In genomic region chr12:121598672-121599287, GRCh38 we compare ENCODE assay signal across 24 cellular contexts. TPM values are rescaled to one million over a fixed set of nuclear protein-coding genes. Genes with fewer than 3 reads are reported as not detected.
DNase-seq lines count a peak whose midpoint lies in the region; TF ChIP-seq lines count a peak whose summit lies in the region.
"Had no signal": no experiment of that assay in that cellular context is flagged by ENCODE, and none has a peak within 500 bp of the region (broad histone marks: within the 10 kb centered on the region; RNA-seq: fewer than 3 reads in every experiment).

No MANE protein-coding gene starts in this region.

- no peak overlapping the region for H3K9ac ChIP-seq in H9 (ENCODE audit: extremely low read depth, insufficient read length, low read length)
- H3K9ac ChIP-seq in SK-N-MC (ENCODE audit: insufficient read length) = no peak overlapping the region
- H3K9ac ChIP-seq in liver (ENCODE audit: low read depth in 1 of 2, low read length in 2 of 2) = no peak overlapping the region
- H3K9ac ChIP-seq in mammary epithelial cell (ENCODE audit: insufficient read depth, low read length) = no peak overlapping the region

- no peaks in the 10 kb centered on the region for H3K23me2 ChIP-seq in H9 (ENCODE audit: insufficient read length, low read depth, low read length, poor library complexity, severe bottlenecking)

- no peak for TF ChIP-seq RAD21 in liver (IDR thresholded peaks at IDR 0.05)

- H2AFZ ChIP-seq in H9 (ENCODE audit: low read length) (no peak overlapping the region), mammary epithelial cell (ENCODE audit: low read depth, low read length) (no peak overlapping the region)

- H3K4me3 Mint-ChIP-seq in H9 (no peak overlapping the region), progenitor cell of endocrine pancreas (ENCODE audit: low read depth) (no peak overlapping the region)
- H3K4me3 Mint-ChIP-seq: activated naive CD8-positive, alpha-beta T cell treated with anti-CD3 and anti-CD28 coated beads, Interleukin-2, amount 10 ng/mL, durations not matched to agents 7 days and 5 days; CD14-positive monocyte; stimulated activated naive B cell treated with anti-CD40 and anti-IgM and Interleukin-4, amounts not matched to agents 10 μg/mL and 1 μg/mL and 100 μg/mL, for 72 hours had no signal

- no peak overlapping the region for H3K4me2 ChIP-seq in H9 (ENCODE audit: insufficient read depth, insufficient read length, low read length)
- H3K4me2 ChIP-seq in mammary epithelial cell (ENCODE audit: insufficient read depth, low read depth, low read length) = no peak overlapping the region

- dilution Hi-C loops in mammary epithelial cell (cut with HindIII; ENCODE audit: low sequenced_read_pairs) = no loop called here

- H3K4me1 Mint-ChIP-seq in H9 = no peaks in the 10 kb centered on the region
- H3K4me1 Mint-ChIP-seq in progenitor cell of endocrine pancreas (ENCODE audit: low read depth) = peaks cover 17% of the 10 kb centered on the region
- H3K4me1 Mint-ChIP-seq: CD14-positive monocyte had no signal

- no peak overlapping the region for H2AK5ac ChIP-seq in H9 (ENCODE audit: insufficient read length, low read length)

- no peak overlapping the region for H3K23ac ChIP-seq in H9 (ENCODE audit: insufficient read length, low read depth, low read length)

- no peaks in the 10 kb centered on the region for H4K20me1 ChIP-seq in H9 (ENCODE audit: control insufficient read depth, insufficient read depth, insufficient read length)
- H4K20me1 ChIP-seq in mammary epithelial cell (ENCODE audit: insufficient read depth, low read length) = no peaks in the 10 kb centered on the region

- H3K79me2 ChIP-seq in H9 (ENCODE audit: insufficient read depth, low read length) (no peaks in the 10 kb centered on the region), mammary epithelial cell (ENCODE audit: insufficient read depth, low read length) (no peaks in the 10 kb centered on the region)

- no peak overlapping the region for H3K4me3 ChIP-seq in SK-N-MC
- H3K4me3 ChIP-seq in liver (ENCODE audit: low read depth in 1 of 3, low read length in 3 of 3) = no peak overlapping the region
- no peak overlapping the region for H3K4me3 ChIP-seq in uterus
- no peak overlapping the region for H3K4me3 ChIP-seq in lower leg skin (ENCODE audit: low read depth, poor library complexity, severe bottlenecking)
- H3K4me3 ChIP-seq in mammary epithelial cell (replicated peaks in 1 of 3; ENCODE audit: insufficient read depth in 1 of 3, low read depth in 2 of 3, low read length in 3 of 3) = no peak overlapping the region
- H3K4me3 ChIP-seq: dorsolateral prefrontal cortex, gastroesophageal sphincter, left lung, suprapubic skin had no signal

- TF ChIP-seq POLR2A in uterus (IDR thresholded peaks at IDR 0.05) (no peak), lower leg skin (IDR thresholded peaks at IDR 0.05) (no peak)

- TF ChIP-seq CTCF in H9 (conservative IDR thresholded peaks at IDR 0.05) = no peak
- no peak for TF ChIP-seq CTCF in liver (IDR thresholded peaks at IDR 0.05; ENCODE audit: low read depth, low read length, missing input control)
- no peak for TF ChIP-seq CTCF in progenitor cell of endocrine pancreas (IDR thresholded peaks at IDR 0.05; ENCODE audit: unreplicated experiment)
- TF ChIP-seq CTCF in uterus (IDR thresholded peaks at IDR 0.05) = no peak
- no peak for TF ChIP-seq CTCF in lower leg skin (IDR thresholded peaks at IDR 0.05)
- TF ChIP-seq CTCF in mammary epithelial cell (conservative IDR thresholded peaks at IDR 0.05 in 1 of 2, IDR thresholded peaks at IDR 0.05 in 1 of 2; ENCODE audit: extremely low read depth in 1 of 2, insufficient read depth in 1 of 2, low read depth in 1 of 2, low read length in 2 of 2) = no peak

- no peaks in the 10 kb centered on the region for H3K9me3 ChIP-seq in H9 (ENCODE audit: control insufficient read depth, low read depth, low read length)
- no peaks in the 10 kb centered on the region for H3K9me3 ChIP-seq in SK-N-MC (ENCODE audit: low read depth, low read length)
- H3K9me3 ChIP-seq in liver (ENCODE audit: control insufficient read depth in 4 of 4, low read length in 3 of 4) = no peaks in the 10 kb centered on the region
- H3K9me3 ChIP-seq in uterus = no peaks in the 10 kb centered on the region
- H3K9me3 ChIP-seq in mammary epithelial cell (replicated peaks; ENCODE audit: insufficient read depth, low read length) = no peaks in the 10 kb centered on the region
- H3K9me3 ChIP-seq: gastroesophageal sphincter, left lung, suprapubic skin had no signal

- H2BK5ac ChIP-seq in H9 (ENCODE audit: insufficient read length, low read length) = no peak overlapping the region

- no peak overlapping the region for H3T11ph ChIP-seq in H9 (ENCODE audit: low read length)

- H3K14ac ChIP-seq in H9 (ENCODE audit: insufficient read depth, low read length) = no peak overlapping the region

- no peaks in the 10 kb centered on the region for H3K79me1 ChIP-seq in H9 (ENCODE audit: insufficient read depth, low read depth, low read length, poor library complexity, severe bottlenecking)

- H3K36me3 ChIP-seq in SK-N-MC (ENCODE audit: insufficient read depth, low read length) (no peaks in the 10 kb centered on the region), liver (ENCODE audit: control insufficient read depth in 4 of 4, insufficient read depth in 3 of 4, low read depth in 1 of 4, low read length in 3 of 4) (no peaks in the 10 kb centered on the region), uterus (no peaks in the 10 kb centered on the region), mammary epithelial cell (ENCODE audit: insufficient read depth, low read length) (no peaks in the 10 kb centered on the region)
- H3K36me3 ChIP-seq: gastroesophageal sphincter, left lung, suprapubic skin had no signal

- intact Hi-C loops in uterus (cut with DNase I; ENCODE audit: low total_unique reads) = no loop called here
- intact Hi-C loops in lower leg skin (cut with DNase I; ENCODE audit: low total_unique reads) = no loop called here
- intact Hi-C loops in mammary epithelial cell (cut with micrococcal nuclease) = no loop called here

- no peak overlapping the region for H4K5ac ChIP-seq in H9 (ENCODE audit: insufficient read length, low read depth, low read length)

- WGBS in H9 (ENCODE audit: extremely low coverage, insufficient read length, low lambda C conversion rate) = no CpG with 5 or more reads among the region's 4 CpGs
- WGBS in liver = 80% methylated on average over 4 of the region's 4 CpGs
- 92% methylated on average over 4 of the region's 4 CpGs for WGBS in lower leg skin, 2 donors
- 81% methylated on average over 4 of the region's 4 CpGs for WGBS in mammary epithelial cell (ENCODE audit: low coverage, missing lambda C conversion rate)

- CTCF ChIA-PET in mammary epithelial cell (lab: Charles Lee; ENCODE audit: low non-redundant PET) = no interaction called here

- H3K9me3 Mint-ChIP-seq in H9 (no peaks in the 10 kb centered on the region), progenitor cell of endocrine pancreas (ENCODE audit: low read depth) (peaks cover 3% of the 10 kb centered on the region)
- H3K9me3 Mint-ChIP-seq: activated naive CD8-positive, alpha-beta T cell treated with anti-CD3 and anti-CD28 coated beads, Interleukin-2, amount 10 ng/mL, durations not matched to agents 7 days and 5 days; CD14-positive monocyte; stimulated activated naive B cell treated with anti-CD40 and anti-IgM and Interleukin-4, amounts not matched to agents 10 μg/mL and 1 μg/mL and 100 μg/mL, for 72 hours had no signal

- H3K4me1 ChIP-seq in H9 (ENCODE audit: insufficient read depth, low read length) (no peaks in the 10 kb centered on the region), liver (ENCODE audit: control insufficient read depth in 4 of 4, insufficient read depth in 4 of 4, low read length in 3 of 4) (no peaks in the 10 kb centered on the region), uterus (no peaks in the 10 kb centered on the region), mammary epithelial cell (ENCODE audit: insufficient read depth, low read length) (no peaks in the 10 kb centered on the region)
- H3K4me1 ChIP-seq: gastroesophageal sphincter, left lung, suprapubic skin had no signal

- no peak overlapping the region for H2BK20ac ChIP-seq in H9 (ENCODE audit: low read depth, low read length, poor library complexity, severe bottlenecking)

- H2BK15ac ChIP-seq in H9 (ENCODE audit: low read depth, low read length) = no peak overlapping the region

- H3K27ac ChIP-seq in H9 (ENCODE audit: insufficient read length, low read depth, low read length) = no peak overlapping the region
- 0 out of 2 replicates have a peak overlapping the region, but pooled peaks have one; percentile 19 for H3K27ac ChIP-seq in SK-N-MC
- no peak overlapping the region for H3K27ac ChIP-seq in liver (ENCODE audit: low read depth in 1 of 2, low read length in 2 of 2)
- H3K27ac ChIP-seq in uterus = no peak overlapping the region
- no peak overlapping the region for H3K27ac ChIP-seq in mammary epithelial cell (ENCODE audit: insufficient read depth, low read depth, low read length)
- H3K27ac ChIP-seq: dorsolateral prefrontal cortex, gastroesophageal sphincter, left lung, suprapubic skin had no signal

- H2BK12ac ChIP-seq in H9 (ENCODE audit: insufficient read length, low read depth, low read length) = no peak overlapping the region

- H3K27me3 Mint-ChIP-seq in H9 (ENCODE audit: low read depth) (no peaks in the 10 kb centered on the region), progenitor cell of endocrine pancreas (no peaks in the 10 kb centered on the region)
- H3K27me3 Mint-ChIP-seq: activated naive CD8-positive, alpha-beta T cell treated with anti-CD3 and anti-CD28 coated beads, Interleukin-2, amount 10 ng/mL, durations not matched to agents 7 days and 5 days; stimulated activated naive B cell treated with anti-CD40 and anti-IgM and Interleukin-4, amounts not matched to agents 10 μg/mL and 1 μg/mL and 100 μg/mL, for 72 hours had no signal

- no peaks in the 10 kb centered on the region for H3K27me3 ChIP-seq in H9 (ENCODE audit: insufficient read depth, low read length)
- H3K27me3 ChIP-seq in liver (ENCODE audit: control insufficient read depth in 4 of 4, insufficient read depth in 4 of 4, low read length in 3 of 4) = no peaks in the 10 kb centered on the region
- no peaks in the 10 kb centered on the region for H3K27me3 ChIP-seq in uterus
- H3K27me3 ChIP-seq in mammary epithelial cell (ENCODE audit: insufficient read depth, low read length) = no peaks in the 10 kb centered on the region
- H3K27me3 ChIP-seq: dorsolateral prefrontal cortex, gastroesophageal sphincter, left lung, suprapubic skin had no signal

- no peak overlapping the region for H3K4ac ChIP-seq in H9 (ENCODE audit: low read depth, low read length)

- no peak overlapping the region for H2BK120ac ChIP-seq in H9 (ENCODE audit: low read depth, low read length, poor library complexity, severe bottlenecking)

- in situ Hi-C loops in mammary epithelial cell (cut with MboI; ENCODE audit: low sequenced_read_pairs in 2 of 2) = no loop called here

- H3K27ac Mint-ChIP-seq in H9 (peak overlapping the region; percentile 17 to 65 (median 21); a peak in 3 of 7 replicates), progenitor cell of endocrine pancreas (peak overlapping the region; percentile 91)
- H3K27ac Mint-ChIP-seq: activated naive CD8-positive, alpha-beta T cell treated with anti-CD3 and anti-CD28 coated beads, Interleukin-2, amount 10 ng/mL, durations not matched to agents 7 days and 5 days; stimulated activated naive B cell treated with anti-CD40 and anti-IgM and Interleukin-4, amounts not matched to agents 10 μg/mL and 1 μg/mL and 100 μg/mL, for 72 hours had no signal

- no peak overlapping the region for H3K56ac ChIP-seq in H9 (ENCODE audit: insufficient read length, low read depth, low read length)

- no peak overlapping the region for H3K18ac ChIP-seq in H9 (ENCODE audit: insufficient read length, low read depth, low read length)

- BruUV-seq in mammary epithelial cell (replicated peaks; lab: Mats Ljungman, UMichigan) = no TSS peak

- DNase-seq in H9 = no peak
- DNase-seq in SK-N-MC (ENCODE audit: low read depth, low spot score) = no peak
- DNase-seq in progenitor cell of endocrine pancreas (ENCODE audit: low spot score, unreplicated experiment) = no peak
- no peak for DNase-seq in uterus
- no peak for DNase-seq in lower leg skin (ENCODE audit: low spot score in 2 of 2)
- DNase-seq in mammary epithelial cell = no peak
- DNase-seq: activated CD4-positive, alpha-beta T cell treated with anti-CD3 and anti-CD28 coated beads for 1 hour; activated effector memory CD4-positive, alpha-beta T cell treated with Interleukin-2 at 50 U/mL for 16 hours; activated naive CD8-positive, alpha-beta T cell treated with anti-CD3 and anti-CD28 coated beads, Interleukin-2, amount 10 ng/mL, durations not matched to agents 7 days and 5 days; DND-41; dorsolateral prefrontal cortex; KG1; left lung; MM.1S; NCI-H1436; NCI-H524 treated with DMSO at 0.1 percent for 48 hours; SIG-M5; stimulated activated CD4-positive, alpha-beta T cell treated with anti-CD3 and anti-CD28 coated beads, Interleukin-15, amount 100 ng/mL, for 24 hours; stimulated activated naive B cell treated with anti-CD40 and anti-IgM and Interleukin-4, amounts not matched to agents 10 μg/mL and 1 μg/mL and 100 μg/mL, for 72 hours; SW 1271 had no signal

- peaks cover 2 to 26% (median 10%) of the 10 kb centered on the region in 3 experiments; a peak in 5 of 7 replicates for H3K36me3 Mint-ChIP-seq in H9 (ENCODE audit: insufficient read depth in 1 of 3, low read depth in 3 of 3)
- peaks cover 5% of the 10 kb centered on the region for H3K36me3 Mint-ChIP-seq in progenitor cell of endocrine pancreas (ENCODE audit: insufficient read depth)
- H3K36me3 Mint-ChIP-seq: CD14-positive monocyte; stimulated activated naive B cell treated with anti-CD40 and anti-IgM and Interleukin-4, amounts not matched to agents 10 μg/mL and 1 μg/mL and 100 μg/mL, for 72 hours had no signal

- no peak overlapping the region for H4K91ac ChIP-seq in H9 (ENCODE audit: insufficient read length, low read depth, low read length)

- H4K8ac ChIP-seq in H9 (replicated peaks; ENCODE audit: insufficient read length, low read depth, low read length) = no peak overlapping the region

RNA-seq across cellular contexts. Expression of gene KDM2B, which starts 18.0 kb away (rescaled TPM):
- total RNA-seq in H9 (2021) (137 and 143 TPM in 2 replicates), liver (10 to 100 TPM; 13.7 to 34.2 TPM), progenitor cell of endocrine pancreas (74.0 and 79.2 TPM in 2 replicates), uterus (10 to 100 TPM in 3 of 4 donors, 1 to 10 TPM in 1; 6.1 to 78.0 (median 19.8) TPM), lower leg skin (10 to 100 TPM; 28.9 to 72.1 (median 47.9) TPM), mammary epithelial cell (10 to 100 TPM; 18.3 to 21.7 TPM)
- polyA plus RNA-seq in liver (1 to 10 TPM; 7.0 to 7.4 TPM), mammary epithelial cell (14.3 TPM)
- 20.8 TPM for polyA minus RNA-seq in mammary epithelial cell

RNA-seq across cellular contexts. Expression of gene ORAI1, which starts 27.6 kb away (rescaled TPM):
- total RNA-seq in H9 (2021) (24.7 and 26.3 TPM in 2 replicates), liver (1 to 10 TPM; 5.3 to 8.7 TPM), progenitor cell of endocrine pancreas (18.9 and 19.3 TPM in 2 replicates), uterus (10 to 100 TPM in 3 of 4 donors, 1 to 10 TPM in 1; 1.8 to 20.0 (median 13.8) TPM), lower leg skin (10 to 100 TPM; 65.1 to 77.7 (median 69.6) TPM), mammary epithelial cell (10 to 100 TPM in 1 of 2 donors, 1 to 10 TPM in 1; 3.3 to 23.1 TPM)
- polyA plus RNA-seq in liver (10 to 100 TPM in 1 of 2 donors, 1 to 10 TPM in 1; 9.8 to 10.9 TPM), mammary epithelial cell (21.8 TPM)
- 10.4 TPM for polyA minus RNA-seq in mammary epithelial cell
